ENCODE assay signal across 12 cellular contexts in genomic region chr6:43579171-43579570, GRCh38. TPM values are rescaled to one million over a fixed set of nuclear protein-coding genes. Genes with fewer than 3 reads are reported as not detected.
A peak's percentile ranks its signal among the peaks of the same experiment; 100 is the strongest.
DNase-seq lines count a peak whose midpoint lies in the region; ATAC-seq and TF ChIP-seq lines count a peak whose summit lies in the region.
"Had no signal": no experiment of that assay in that cellular context is flagged by ENCODE, and none has a peak within 500 bp of the region (broad histone marks: within the 10 kb centered on the region; RNA-seq: fewer than 3 reads in every experiment).

No MANE protein-coding gene starts in this region.

- peaks cover 4% of the 10 kb centered on the region; the same call in 1 of the 2 replicates for H3K36me3 ChIP-seq in PC-3 (ENCODE audit: low read depth, low read length)
- H3K36me3 ChIP-seq in endodermal cell (ENCODE audit: control insufficient read depth, insufficient read depth, low read length) = peaks cover 24% of the 10 kb centered on the region

- H3K27me3 Mint-ChIP-seq in activated CD4-positive, alpha-beta T cell treated with anti-CD3 and anti-CD28 coated beads, Interleukin-2, amount 10 ng/mL, durations not matched to agents 7 days and 5 days = no peaks in the 10 kb centered on the region
- H3K27me3 Mint-ChIP-seq in endodermal cell (ENCODE audit: insufficient read depth) (no peaks in the 10 kb centered on the region), osteocyte (ENCODE audit: unreplicated experiment) (no peaks in the 10 kb centered on the region)

- DNase-seq in activated CD4-positive, alpha-beta T cell treated with anti-CD3 and anti-CD28 coated beads, Interleukin-2, amount 10 ng/mL, durations not matched to agents 7 days and 5 days = no peak
- DNase-seq in activated CD4-positive, alpha-beta T cell treated with anti-CD3 and anti-CD28 coated beads for 1 hour = no peak
- no peak for DNase-seq in PC-3
- DNase-seq in endodermal cell = no peak
- DNase-seq in osteocyte (ENCODE audit: extremely low spot score, unreplicated experiment) = no peak
- DNase-seq in dorsolateral prefrontal cortex = no peak
- DNase-seq in GM10248 (ENCODE audit: extremely low spot score) = no peak
- DNase-seq: esophagus squamous epithelium, NCI-H1092 treated with DMSO at 0.1 percent for 48 hours had no signal

- no peaks in the 10 kb centered on the region for H3F3A ChIP-seq in PC-3 (ENCODE audit: low read length, unreplicated experiment)

- BruUV-seq in PC-3 (replicated peaks; lab: Mats Ljungman, UMichigan) = no TSS peak

- no peaks in the 10 kb centered on the region for H3K9me3 ChIP-seq in PC-3 (ENCODE audit: low read length)
- peaks cover 8% of the 10 kb centered on the region for H3K9me3 ChIP-seq in endodermal cell (ENCODE audit: control insufficient read depth, low read length)
- H3K9me3 ChIP-seq: esophagus squamous epithelium, HAP-1 had no signal

- intact Hi-C loops in PC-3 (cut with micrococcal nuclease) (no loop called here), dorsolateral prefrontal cortex (cut with DNase I) (loop anchor here (5.0 to 10.0 kb wide), 3 partner anchors 48 to 214 kb away; partner anchors contain the start of genes GTPBP2 (in 2 of the 2), POLR1C (in 1 of the 2), YIPF3 (in 1 of the 2) and ZNF318 (in 1 of the 2))

- WGBS in endodermal cell (ENCODE audit: insufficient coverage in 1 of 2, insufficient read length in 1 of 2), 2 experiments = 98 to 100% methylated on average over 2 of the region's 2 CpGs

- H3K27ac Mint-ChIP-seq in activated CD4-positive, alpha-beta T cell treated with anti-CD3 and anti-CD28 coated beads, Interleukin-2, amount 10 ng/mL, durations not matched to agents 7 days and 5 days = peak overlapping the region; percentile 34
- H3K27ac Mint-ChIP-seq in endodermal cell = peak overlapping the region; percentile 23
- H3K27ac Mint-ChIP-seq in osteocyte (ENCODE audit: unreplicated experiment) = peak overlapping the region; percentile 71

- H3K9ac ChIP-seq in PC-3 (ENCODE audit: low read length) (no peak overlapping the region), endodermal cell (ENCODE audit: extremely low read depth, low read length, poor library complexity, severe bottlenecking) (no peak overlapping the region)

- H3K36me3 Mint-ChIP-seq in activated CD4-positive, alpha-beta T cell treated with anti-CD3 and anti-CD28 coated beads, Interleukin-2, amount 10 ng/mL, durations not matched to agents 7 days and 5 days (ENCODE audit: low read depth) = peaks cover 45% of the 10 kb centered on the region
- H3K36me3 Mint-ChIP-seq in endodermal cell (ENCODE audit: low read depth) (peaks cover 24% of the 10 kb centered on the region), osteocyte (ENCODE audit: unreplicated experiment) (peaks cover 11% of the 10 kb centered on the region)

- peaks cover 52% of the 10 kb centered on the region for H3K4me1 Mint-ChIP-seq in activated CD4-positive, alpha-beta T cell treated with anti-CD3 and anti-CD28 coated beads, Interleukin-2, amount 10 ng/mL, durations not matched to agents 7 days and 5 days
- peaks cover 11% of the 10 kb centered on the region for H3K4me1 Mint-ChIP-seq in endodermal cell
- H3K4me1 Mint-ChIP-seq in osteocyte (ENCODE audit: unreplicated experiment) = peaks cover 32% of the 10 kb centered on the region

- no peaks in the 10 kb centered on the region for H3K9me2 ChIP-seq in PC-3 (replicated peaks; ENCODE audit: low read length)

- TF ChIP-seq CTCF in PC-3 (conservative IDR thresholded peaks at IDR 0.05; ENCODE audit: low read depth, low read length) (no peak), endodermal cell (conservative IDR thresholded peaks at IDR 0.05) (no peak), osteocyte (IDR thresholded peaks at IDR 0.05) (no peak), dorsolateral prefrontal cortex (IDR thresholded peaks at IDR 0.05 in 54 of 56, conservative IDR thresholded peaks at IDR 0.05 in 2 of 56; ENCODE audit: low read depth in 1 of 56, partially characterized antibody in 56 of 56) (no peak), GM10248 (IDR thresholded peaks at IDR 0.05; ENCODE audit: control extremely low read depth, extremely low read depth, low read depth, missing control alignments) (no peak)

- H3K27me3 ChIP-seq in PC-3 (ENCODE audit: low read length) (no peaks in the 10 kb centered on the region), endodermal cell (ENCODE audit: control insufficient read depth, insufficient read depth, low read length, poor library complexity, severe bottlenecking) (no peaks in the 10 kb centered on the region), dorsolateral prefrontal cortex (no peaks in the 10 kb centered on the region)
- H3K27me3 ChIP-seq: esophagus squamous epithelium had no signal

- no peaks in the 10 kb centered on the region for H3K9me3 Mint-ChIP-seq in activated CD4-positive, alpha-beta T cell treated with anti-CD3 and anti-CD28 coated beads, Interleukin-2, amount 10 ng/mL, durations not matched to agents 7 days and 5 days
- H3K9me3 Mint-ChIP-seq in endodermal cell = peaks cover 8% of the 10 kb centered on the region
- H3K9me3 Mint-ChIP-seq in osteocyte (ENCODE audit: unreplicated experiment) = no peaks in the 10 kb centered on the region

- peak overlapping the region; percentile 36 for H3K4me3 Mint-ChIP-seq in activated CD4-positive, alpha-beta T cell treated with anti-CD3 and anti-CD28 coated beads, Interleukin-2, amount 10 ng/mL, durations not matched to agents 7 days and 5 days
- H3K4me3 Mint-ChIP-seq in endodermal cell (no peak overlapping the region), osteocyte (ENCODE audit: unreplicated experiment) (no peak overlapping the region)

- ATAC-seq in PC-3 = no peak
- ATAC-seq in HG02759 (IDR thresholded peaks at IDR 0.05; ENCODE audit: unreplicated experiment) = no peak
- ATAC-seq: left lobe of liver had no signal

- POLR2A ChIA-PET in activated CD4-positive, alpha-beta T cell treated with anti-CD3 and anti-CD28 coated beads, Interleukin-2, amount 10 ng/mL, durations not matched to agents 7 days and 5 days (lab: Charles Lee) = no interaction called here
- POLR2A ChIA-PET in PC-3 (lab: Charles Lee; ENCODE audit: unreplicated experiment) = no interaction called here
- POLR2A ChIA-PET in GM10248 (lab: Yijun Ruan, JAX) = no interaction called here

- CTCF ChIA-PET in activated CD4-positive, alpha-beta T cell treated with anti-CD3 and anti-CD28 coated beads, Interleukin-2, amount 10 ng/mL, durations not matched to agents 7 days and 5 days (lab: Charles Lee) = interaction anchor here (1.0 kb wide), 1 partner anchor 13 kb away, joined by 3 read pairs; no protein-coding TSS in a partner anchor
- CTCF ChIA-PET in PC-3 (lab: Charles Lee) (interaction anchor here (0.6 kb wide), 1 partner anchor 33 kb away, joined by 3 read pairs; no protein-coding TSS in a partner anchor), GM10248 (lab: Yijun Ruan, JAX) (interaction anchor here (1.0 kb wide), 1 partner anchor 9 kb away, joined by 3 read pairs; no protein-coding TSS in a partner anchor)

- no peak overlapping the region for H3K27ac ChIP-seq in PC-3 (ENCODE audit: low read length)
- no peak overlapping the region for H3K27ac ChIP-seq in endodermal cell (ENCODE audit: low read depth, low read length)
- no peak overlapping the region for H3K27ac ChIP-seq in dorsolateral prefrontal cortex
- H3K27ac ChIP-seq: esophagus squamous epithelium had no signal

- peaks cover 60% of the 10 kb centered on the region for H3K79me2 ChIP-seq in PC-3 (ENCODE audit: low read length)

- H3K4me1 ChIP-seq in PC-3 (ENCODE audit: insufficient read depth, low read length) (peaks cover 17% of the 10 kb centered on the region), endodermal cell (ENCODE audit: control insufficient read depth, insufficient read depth, low read length) (peaks cover 4% of the 10 kb centered on the region)
- H3K4me1 ChIP-seq: HAP-1 had no signal

- H4K20me1 ChIP-seq in PC-3 (ENCODE audit: low read length) = no peaks in the 10 kb centered on the region

- peak overlapping the region; percentile 94; the same call in 1 of the 2 replicates for H3K4me2 ChIP-seq in PC-3 (ENCODE audit: low read length)

- H3K4me3 ChIP-seq in PC-3 (ENCODE audit: low read length) (no peak overlapping the region), endodermal cell (ENCODE audit: low read length) (peak overlapping the region; percentile 100), dorsolateral prefrontal cortex (no peak overlapping the region)
- H3K4me3 ChIP-seq: esophagus squamous epithelium, HAP-1 had no signal

- no peak overlapping the region for H2AFZ ChIP-seq in PC-3 (ENCODE audit: low read length)

RNA-seq across cellular contexts. Expression of gene POLH, which starts 3.2 kb away (rescaled TPM):
- 10 to 100 TPM; 80.3 to 87.0 TPM for total RNA-seq in activated CD4-positive, alpha-beta T cell treated with anti-CD3 and anti-CD28 coated beads, Interleukin-2, amount 10 ng/mL, durations not matched to agents 7 days and 5 days
- 8.2 and 12.1 TPM in 2 replicates for total RNA-seq in PC-3 (2014; rRNA removed)
- total RNA-seq in endodermal cell = 10 to 100 TPM; 11.2 to 18.8 TPM
- polyA plus RNA-seq in endodermal cell (2013, experiment 1 of 2) = 11.0 TPM
- polyA plus RNA-seq in endodermal cell (2013, experiment 2 of 2) = 11.1 TPM
- 27.7 and 28.2 TPM in 2 replicates for total RNA-seq in osteocyte
- 10 to 100 TPM in 90 of 120 experiments, 1 to 10 TPM in 30; 6.2 to 24.4 (median 11.6) TPM for total RNA-seq in dorsolateral prefrontal cortex

RNA-seq across cellular contexts. Expression of gene XPO5, which starts 3.3 kb away (rescaled TPM):
- total RNA-seq in activated CD4-positive, alpha-beta T cell treated with anti-CD3 and anti-CD28 coated beads, Interleukin-2, amount 10 ng/mL, durations not matched to agents 7 days and 5 days = 10 to 100 TPM; 55.5 to 60.3 TPM
- total RNA-seq in PC-3 (2014; rRNA removed) (42.3 and 50.6 TPM in 2 replicates), endodermal cell (10 to 100 TPM; 70.8 to 74.3 TPM), osteocyte (35.0 and 38.7 TPM in 2 replicates), dorsolateral prefrontal cortex (10 to 100 TPM; 25.5 to 71.5 (median 43.3) TPM)
- polyA plus RNA-seq in endodermal cell (2013, experiment 1 of 2) = 55.8 TPM
- 51.4 TPM for polyA plus RNA-seq in endodermal cell (2013, experiment 2 of 2)

RNA-seq across cellular contexts. Expression of gene GTPBP2, which starts 49.9 kb away (rescaled TPM):
- 10 to 100 TPM; 91.9 to 98.3 TPM for total RNA-seq in activated CD4-positive, alpha-beta T cell treated with anti-CD3 and anti-CD28 coated beads, Interleukin-2, amount 10 ng/mL, durations not matched to agents 7 days and 5 days
- 38.1 and 47.6 TPM in 2 replicates for total RNA-seq in PC-3 (2014; rRNA removed)
- 10 to 100 TPM; 87.9 to 90.6 TPM for total RNA-seq in endodermal cell
- 64.2 TPM for polyA plus RNA-seq in endodermal cell (2013, experiment 1 of 2)
- polyA plus RNA-seq in endodermal cell (2013, experiment 2 of 2) = 53.7 TPM
- 84.9 and 86.4 TPM in 2 replicates for total RNA-seq in osteocyte
- total RNA-seq in dorsolateral prefrontal cortex = 10 to 100 TPM; 26.4 to 55.6 (median 40.4) TPM

RNA-seq across cellular contexts. Expression of gene MAD2L1BP, which starts 56.5 kb away (rescaled TPM):
- total RNA-seq in activated CD4-positive, alpha-beta T cell treated with anti-CD3 and anti-CD28 coated beads, Interleukin-2, amount 10 ng/mL, durations not matched to agents 7 days and 5 days = 10 to 100 TPM; 41.8 to 44.3 TPM
- total RNA-seq in PC-3 (2014; rRNA removed) = 25.1 and 40.9 TPM in 2 replicates
- 10 to 100 TPM; 32.7 to 41.5 TPM for total RNA-seq in endodermal cell
- polyA plus RNA-seq in endodermal cell (2013, experiment 1 of 2) = 33.2 TPM
- 31.6 TPM for polyA plus RNA-seq in endodermal cell (2013, experiment 2 of 2)
- 24.2 and 27.5 TPM in 2 replicates for total RNA-seq in osteocyte
- total RNA-seq in dorsolateral prefrontal cortex = 10 to 100 TPM; 10.4 to 32.4 (median 21.9) TPM
